In genomic region chr5:4698596-4698995, GRCh38 we compare ENCODE assay signal across 35 cellular contexts.
"Had no signal": no experiment of that assay in that cellular context is flagged by ENCODE, and none has a peak within 500 bp of the region (broad histone marks: within the 10 kb centered on the region; RNA-seq: fewer than 3 reads in every experiment).

No MANE protein-coding gene starts in this region.

- H3K4me1 ChIP-seq: ascending aorta had no signal

- H3K4me1 Mint-ChIP-seq: activated B cell treated with CpG ODN at 0.5 μM for 24 hours; activated CD4-positive, alpha-beta T cell treated with anti-CD3 and anti-CD28 coated beads, Interleukin-2, amount 10 ng/mL, durations not matched to agents 24 days and 14 days; activated naive CD4-positive, alpha-beta T cell treated with anti-CD3 and anti-CD28 coated beads, Interleukin-2, amount 10 ng/mL, durations not matched to agents 7 days and 5 days; activated naive CD4-positive, alpha-beta T cell treated with anti-CD3 and anti-CD28 coated beads, Interleukin-2, amount 50 U/mL, for 24 hours; activated naive CD8-positive, alpha-beta T cell treated with anti-CD3 and anti-CD28 coated beads, Interleukin-2, amount 10 ng/mL, durations not matched to agents 7 days and 5 days; activated naive CD8-positive, alpha-beta T cell treated with anti-CD3 and anti-CD28 coated beads, Interleukin-2, amount 50 U/mL, for 24 hours; central memory CD8-positive, alpha-beta T cell had no signal

- FAIRE-seq: bronchial epithelial cell, TTC549 had no signal

- H3K9me3 ChIP-seq: ascending aorta had no signal

- H3K27me3 Mint-ChIP-seq: activated B cell treated with CpG ODN at 0.5 μM for 24 hours; activated CD4-positive, alpha-beta memory T cell treated with anti-CD3 and anti-CD28 coated beads for 36 hours; activated CD4-positive, alpha-beta T cell treated with anti-CD3 and anti-CD28 coated beads, Interleukin-2, amount 10 ng/mL, durations not matched to agents 24 days and 14 days; activated CD8-positive, alpha-beta T cell treated with anti-CD3 and anti-CD28 coated beads for 36 hours; activated naive CD4-positive, alpha-beta T cell treated with anti-CD3 and anti-CD28 coated beads, Interleukin-2, amount 10 ng/mL, durations not matched to agents 7 days and 5 days; activated naive CD4-positive, alpha-beta T cell treated with anti-CD3 and anti-CD28 coated beads, Interleukin-2, amount 50 U/mL, for 24 hours; activated naive CD8-positive, alpha-beta T cell; activated naive CD8-positive, alpha-beta T cell treated with anti-CD3 and anti-CD28 coated beads, Interleukin-2, amount 10 ng/mL, durations not matched to agents 7 days and 5 days; activated naive CD8-positive, alpha-beta T cell treated with anti-CD3 and anti-CD28 coated beads, Interleukin-2, amount 50 U/mL, for 24 hours; activated T-cell treated with anti-CD3 and anti-CD28 coated beads, Interleukin-2, amount 50 U/mL, for 24 hours; central memory CD8-positive, alpha-beta T cell had no signal

- H3K36me3 Mint-ChIP-seq: activated CD4-positive, alpha-beta memory T cell treated with anti-CD3 and anti-CD28 coated beads for 36 hours; activated naive CD4-positive, alpha-beta T cell treated with anti-CD3 and anti-CD28 coated beads, Interleukin-2, amount 10 ng/mL, durations not matched to agents 7 days and 5 days; activated naive CD4-positive, alpha-beta T cell treated with anti-CD3 and anti-CD28 coated beads, Interleukin-2, amount 50 U/mL, for 24 hours; activated naive CD8-positive, alpha-beta T cell; activated naive CD8-positive, alpha-beta T cell treated with anti-CD3 and anti-CD28 coated beads, Interleukin-2, amount 10 ng/mL, durations not matched to agents 7 days and 5 days; brain had no signal

- H3K27ac ChIP-seq: ascending aorta, cardiac muscle cell, VCaP had no signal

- H3K36me3 ChIP-seq: ascending aorta, cardiac muscle cell had no signal

- H3K27me3 ChIP-seq: ascending aorta, cardiac muscle cell had no signal

- H3K4me3 Mint-ChIP-seq: activated B cell treated with CpG ODN at 0.5 μM for 24 hours; activated CD4-positive, alpha-beta memory T cell treated with anti-CD3 and anti-CD28 coated beads for 36 hours; activated CD4-positive, alpha-beta T cell treated with anti-CD3 and anti-CD28 coated beads, Interleukin-2, amount 10 ng/mL, durations not matched to agents 24 days and 14 days; activated CD8-positive, alpha-beta T cell treated with anti-CD3 and anti-CD28 coated beads for 36 hours; activated naive CD4-positive, alpha-beta T cell treated with anti-CD3 and anti-CD28 coated beads, Interleukin-2, amount 10 ng/mL, durations not matched to agents 7 days and 5 days; activated naive CD4-positive, alpha-beta T cell treated with anti-CD3 and anti-CD28 coated beads, Interleukin-2, amount 50 U/mL, for 24 hours; activated naive CD8-positive, alpha-beta T cell; activated naive CD8-positive, alpha-beta T cell treated with anti-CD3 and anti-CD28 coated beads, Interleukin-2, amount 10 ng/mL, durations not matched to agents 7 days and 5 days; activated naive CD8-positive, alpha-beta T cell treated with anti-CD3 and anti-CD28 coated beads, Interleukin-2, amount 50 U/mL, for 24 hours; activated T-cell treated with anti-CD3 and anti-CD28 coated beads, Interleukin-2, amount 50 U/mL, for 24 hours; brain; central memory CD8-positive, alpha-beta T cell; T-helper 1 cell treated with Interleukin-12 subunit alpha and Interleukin-12 subunit beta and Interleukin-4 antibody, amounts not matched to agents 30 μg/mL and 1 μg/mL, for 36 hours; T-helper 2 cell treated with Interferon-gamma antibody and Interleukin-4, amounts not matched to agents 5 μg/mL and 100 μg/mL, for 36 hours had no signal

- H3K4me3 ChIP-seq: ascending aorta, cardiac muscle cell had no signal

- DNase-seq: activated B cell treated with CpG ODN at 0.5 μM for 24 hours; activated CD4-positive, alpha-beta memory T cell treated with anti-CD3 and anti-CD28 coated beads for 36 hours; activated CD4-positive, alpha-beta T cell treated with anti-CD3 and anti-CD28 coated beads for 4 hours; activated CD4-positive, alpha-beta T cell treated with anti-CD3 and anti-CD28 coated beads, Interleukin-2, amount 10 ng/mL, durations not matched to agents 24 days and 14 days; activated CD4-positive, alpha-beta T cell treated with anti-CD3 and anti-CD28 coated beads, Interleukin-2, amount 50 U/mL, for 1 hour; activated CD4-positive, alpha-beta T cell treated with anti-CD3 and anti-CD28 coated beads, Interleukin-2, amount 50 U/mL, for 4 hours; activated CD4-positive, CD25-positive, alpha-beta regulatory T cell treated with anti-CD3 and anti-CD28 coated beads, Interleukin-2, amount 50 U/mL, for 72 hours; activated CD8-positive, alpha-beta memory T cell treated with anti-CD3 and anti-CD28 coated beads, Interleukin-2, amount 50 U/mL, for 48 hours; activated CD8-positive, alpha-beta T cell treated with anti-CD3 and anti-CD28 coated beads for 36 hours; activated effector memory CD4-positive, alpha-beta T cell treated with Interleukin-2 at 50 U/mL for 16 hours; activated gamma-delta T cell; activated naive CD4-positive, alpha-beta T cell treated with anti-CD3 and anti-CD28 coated beads, Interleukin-2, amount 10 ng/mL, durations not matched to agents 7 days and 5 days; activated naive CD4-positive, alpha-beta T cell treated with Interleukin-2 at 50 U/mL for 16 hours; activated naive CD8-positive, alpha-beta T cell treated with anti-CD3 and anti-CD28 coated beads, Interleukin-2, amount 10 ng/mL, durations not matched to agents 7 days and 5 days; activated naive CD8-positive, alpha-beta T cell treated with anti-CD3 and anti-CD28 coated beads, Interleukin-2, amount 50 U/mL, for 24 hours; activated T-cell treated with anti-CD3 and anti-CD28 coated beads, Interleukin-2, amount 50 U/mL, for 24 hours; activated T-cell treated with anti-CD3 and anti-CD28 coated beads, Interleukin-2, amount 50 U/mL, for 48 hours; amygdala; anterior cingulate cortex; caudate nucleus; cerebellar nuclear complex; T-helper 2 cell; T-helper 9 cell had no signal

- H3K27ac Mint-ChIP-seq: activated B cell treated with CpG ODN at 0.5 μM for 24 hours; activated CD4-positive, alpha-beta memory T cell treated with anti-CD3 and anti-CD28 coated beads for 36 hours; activated CD4-positive, alpha-beta T cell treated with anti-CD3 and anti-CD28 coated beads, Interleukin-2, amount 10 ng/mL, durations not matched to agents 24 days and 14 days; activated CD8-positive, alpha-beta T cell treated with anti-CD3 and anti-CD28 coated beads for 36 hours; activated naive CD4-positive, alpha-beta T cell treated with anti-CD3 and anti-CD28 coated beads, Interleukin-2, amount 10 ng/mL, durations not matched to agents 7 days and 5 days; activated naive CD4-positive, alpha-beta T cell treated with anti-CD3 and anti-CD28 coated beads, Interleukin-2, amount 50 U/mL, for 24 hours; activated naive CD8-positive, alpha-beta T cell; activated naive CD8-positive, alpha-beta T cell treated with anti-CD3 and anti-CD28 coated beads, Interleukin-2, amount 10 ng/mL, durations not matched to agents 7 days and 5 days; activated naive CD8-positive, alpha-beta T cell treated with anti-CD3 and anti-CD28 coated beads, Interleukin-2, amount 50 U/mL, for 24 hours; activated T-cell treated with anti-CD3 and anti-CD28 coated beads, Interleukin-2, amount 50 U/mL, for 24 hours; activated T-helper 2 cell treated with anti-CD3 and anti-CD28 coated beads, Interferon-gamma antibody, Interleukin-2, Interleukin-4, amounts not matched to agents 10 μg/mL and 5 μg/mL and 100 μg/mL, durations not matched to agents 14 hours and 24 hours and 36 hours; brain; T-helper 1 cell treated with Interleukin-12 subunit alpha and Interleukin-12 subunit beta and Interleukin-4 antibody, amounts not matched to agents 30 μg/mL and 1 μg/mL, for 36 hours; T-helper 2 cell treated with Interferon-gamma antibody and Interleukin-4, amounts not matched to agents 5 μg/mL and 100 μg/mL, for 36 hours had no signal
